15 cellular contexts compared by ENCODE assay signal in the genomic region with DNA sequence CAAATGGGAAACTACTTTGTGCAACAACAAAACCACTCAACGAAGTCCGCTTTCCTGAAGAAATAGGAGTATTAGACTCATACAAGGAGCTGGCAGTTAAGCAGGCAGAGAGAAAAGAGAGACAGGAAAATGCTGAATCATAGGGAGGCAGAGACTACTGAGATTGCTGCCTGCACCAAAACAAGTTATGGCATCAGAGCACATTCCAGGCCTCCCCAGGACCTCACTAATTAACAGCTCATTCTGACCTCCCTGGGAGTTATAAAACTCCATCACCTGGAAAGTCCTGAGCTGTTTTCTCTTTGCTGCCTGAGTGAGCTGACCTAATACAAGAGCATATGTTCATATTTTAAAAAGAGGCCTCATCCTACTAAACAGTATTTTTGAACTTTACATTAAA.
DNase-seq lines count a peak whose midpoint lies in the region; ATAC-seq and TF ChIP-seq lines count a peak whose summit lies in the region.
"Had no signal": no experiment of that assay in that cellular context is flagged by ENCODE, and none has a peak within 500 bp of the region (broad histone marks: within the 10 kb centered on the region; RNA-seq: fewer than 3 reads in every experiment).

No MANE protein-coding gene starts in this region.

- H3K9ac ChIP-seq in iPS-18a (ENCODE audit: low read length), result no peak overlapping the region
- H3K9ac ChIP-seq: BLaER1 had no signal

- WGBS in body of pancreas, 2 donors, result 50 to 65% methylated on average over 2 of the region's 2 CpGs

- H3K9me3 ChIP-seq in body of pancreas, result no peaks in the 10 kb centered on the region
- no peaks in the 10 kb centered on the region for H3K9me3 ChIP-seq in iPS-18a (ENCODE audit: control insufficient read depth, low read depth, low read length)
- H3K9me3 ChIP-seq: BLaER1, right atrium auricular region had no signal

- peak; percentile 66 for DNase-seq in HCEC 1CT
- DNase-seq in body of pancreas, result no peak
- peak; percentile 17 for DNase-seq in retina
- no peak for DNase-seq in SW 1271 (lab: John Stamatoyannopoulos, UW)
- no peak for DNase-seq in stimulated activated naive CD4-positive, alpha-beta T cell treated with Interleukin-2 at 50 U/mL for 16 hours (lab: John Stamatoyannopoulos, UW)
- no peak for DNase-seq in activated naive CD4-positive, alpha-beta T cell treated with Interleukin-2 at 50 U/mL for 16 hours
- no peak for DNase-seq in UCSD-AML1 (lab: John Stamatoyannopoulos, UW; ENCODE audit: unreplicated experiment)
- DNase-seq: activated CD4-positive, CD25-positive, alpha-beta regulatory T cell treated with anti-CD3 and anti-CD28 coated beads, Interleukin-2, amount 50 U/mL, for 72 hours; NCI-H1048; stimulated activated CD4-positive, alpha-beta T cell treated with anti-CD3 and anti-CD28 coated beads, Interleukin-1b, Interleukin-23, amount 100 ng/mL, for 48 hours; stimulated activated CD8-positive, alpha-beta memory T cell treated with anti-CD3 and anti-CD28 coated beads, Interleukin-4, amount 100 ng/mL, for 48 hours; trophoblast cell had no signal

- H3K27me3 ChIP-seq in body of pancreas, result no peaks in the 10 kb centered on the region
- H3K27me3 ChIP-seq in iPS-18a (ENCODE audit: control insufficient read depth, insufficient read depth, low read length), result no peaks in the 10 kb centered on the region
- H3K27me3 ChIP-seq: BLaER1, right atrium auricular region had no signal

- ATAC-seq in body of pancreas, result peak; percentile 40

- no peak for TF ChIP-seq POLR2A in body of pancreas (IDR thresholded peaks at IDR 0.05)

- H3K4me3 ChIP-seq in body of pancreas (no peak overlapping the region), iPS-18a (ENCODE audit: low read length) (no peak overlapping the region)
- H3K4me3 ChIP-seq: BLaER1, right atrium auricular region had no signal

- H3K27ac ChIP-seq in body of pancreas, result no peak overlapping the region
- peak overlapping the region; percentile 39 for H3K27ac ChIP-seq in iPS-18a (ENCODE audit: low read length)
- H3K27ac ChIP-seq: BLaER1, right atrium auricular region had no signal

- H3K36me3 ChIP-seq in body of pancreas (replicated peaks in 1 of 2; ENCODE audit: insufficient read depth in 1 of 2, low read depth in 2 of 2) (no peaks in the 10 kb centered on the region), iPS-18a (ENCODE audit: control insufficient read depth, low read depth, low read length) (no peaks in the 10 kb centered on the region)
- H3K36me3 ChIP-seq: BLaER1, right atrium auricular region had no signal

- TF ChIP-seq CTCF in body of pancreas (IDR thresholded peaks at IDR 0.05), result no peak

- intact Hi-C loops in body of pancreas (cut with DNase I), result no loop called here

- H3K4me1 ChIP-seq in body of pancreas (no peaks in the 10 kb centered on the region), iPS-18a (ENCODE audit: control insufficient read depth, low read depth, low read length) (peaks cover 8% of the 10 kb centered on the region)
- H3K4me1 ChIP-seq: BLaER1, right atrium auricular region had no signal

Comparison
In these comparisons a context has a peak if more than half of its experiments do, and no peak if none do; other contexts are left out.
1. DNase-seq: peak in HCEC 1CT (single experiment) and retina (single experiment); none in body of pancreas (0 of 4), SW 1271 (0 of 2), stimulated activated naive CD4-positive, alpha-beta T cell treated with Interleukin-2 at 50 U/mL for 16 hours (single experiment), activated naive CD4-positive, alpha-beta T cell treated with Interleukin-2 at 50 U/mL for 16 hours (single experiment) and UCSD-AML1 (single experiment).